ENCODE assay signal across 1 cellular context in the genomic region with DNA sequence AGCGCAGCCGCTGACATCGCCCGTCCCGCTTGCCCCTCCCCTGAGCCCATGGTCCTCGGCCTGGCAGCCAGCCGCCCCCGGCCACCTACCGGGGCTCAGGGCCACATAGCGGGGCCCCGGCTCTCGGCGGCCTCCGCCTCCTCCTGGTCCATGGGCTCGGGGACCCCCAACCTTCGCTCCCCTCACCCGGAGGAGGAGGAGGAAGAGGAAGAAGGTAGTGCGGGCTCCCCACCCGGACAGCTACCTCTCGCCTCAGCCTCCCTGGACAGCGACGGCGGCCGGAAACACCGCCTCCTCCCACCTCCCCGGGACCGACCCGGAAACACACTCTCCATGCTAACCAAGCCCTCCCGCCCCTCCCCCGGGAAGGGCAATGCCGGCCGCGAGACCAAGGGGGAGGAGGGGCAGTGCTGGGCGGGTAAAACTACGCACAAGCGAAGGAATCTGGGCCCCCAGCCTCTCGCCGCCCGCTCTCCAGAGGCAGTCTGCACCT.
A peak's percentile ranks its signal among the peaks of the same experiment; 100 is the strongest.
TF ChIP-seq lines count a peak whose summit lies in the region.

Gene KIAA0319L, minus strand, starts transcription at position 286 of the 493 bp plus-strand sequence. CDS start 2,912 bp downstream, outside the sequence.

TF ChIP-seq in HepG2, 621 proteins besides CTCF, POLR2A, EP300 and RAD21 (continued from another document and continues in another):
- TF ChIP-seq HDAC2 (CRISPR knock-in tag; IDR thresholded peaks at IDR 0.05) (0 out of 2 replicates have a peak, but pooled peaks have one; percentile 44), DMAP1 (CRISPR knock-in tag; IDR thresholded peaks at IDR 0.05) (peak; percentile 80; the same call in 1 of the 2 replicates), KLF11 (CRISPR knock-in tag; IDR thresholded peaks at IDR 0.05) (no peak), SALL1 (CRISPR knock-in tag; IDR thresholded peaks at IDR 0.05) (no peak), ZNF317 (CRISPR knock-in tag; IDR thresholded peaks at IDR 0.05) (peak; percentile 39), ZNF615 (CRISPR knock-in tag; IDR thresholded peaks at IDR 0.05; ENCODE audit: borderline replicate concordance) (0 out of 2 replicates have a peak, but pooled peaks have one; percentile 93), ZNF737 (CRISPR knock-in tag; IDR thresholded peaks at IDR 0.05; ENCODE audit: borderline replicate concordance) (no peak), ZBTB38 (CRISPR knock-in tag; IDR thresholded peaks at IDR 0.05) (no peak), HOXD1 (CRISPR knock-in tag; IDR thresholded peaks at IDR 0.05) (peak; percentile 56; the same call in 1 of the 2 replicates), ZNF232 (CRISPR knock-in tag; IDR thresholded peaks at IDR 0.05; ENCODE audit: borderline replicate concordance) (0 out of 2 replicates have a peak, but pooled peaks have one; percentile 16), PAWR (CRISPR knock-in tag; IDR thresholded peaks at IDR 0.05; ENCODE audit: borderline replicate concordance) (no peak), DPF2 (CRISPR knock-in tag; IDR thresholded peaks at IDR 0.05; ENCODE audit: borderline replicate concordance, low read depth) (no peak), DDIT3 (CRISPR knock-in tag; IDR thresholded peaks at IDR 0.05) (no peak), EED (CRISPR knock-in tag; IDR thresholded peaks at IDR 0.05) (0 out of 2 replicates have a peak, but pooled peaks have one; percentile 4), TP53 (CRISPR knock-in tag; conservative IDR thresholded peaks at IDR 0.05) (no peak), SNRNP70 (IDR thresholded peaks at IDR 0.05; ENCODE audit: low read depth, low read length) (no peak), ZNF550 (CRISPR knock-in tag; IDR thresholded peaks at IDR 0.05; ENCODE audit: borderline replicate concordance) (no peak), ZMYM2 (CRISPR knock-in tag; IDR thresholded peaks at IDR 0.05) (no peak), KAT2B (IDR thresholded peaks at IDR 0.05; ENCODE audit: borderline replicate concordance, low read depth, low read length) (no peak), HIC2 (CRISPR knock-in tag; IDR thresholded peaks at IDR 0.05; ENCODE audit: low read depth) (no peak), ZNF446 (CRISPR knock-in tag; IDR thresholded peaks at IDR 0.05) (no peak), KDM4B (CRISPR knock-in tag; IDR thresholded peaks at IDR 0.05) (no peak), ZSCAN21 (CRISPR knock-in tag; IDR thresholded peaks at IDR 0.05; ENCODE audit: borderline replicate concordance) (0 out of 2 replicates have a peak, but pooled peaks have one; percentile 18), SOX5 (CRISPR knock-in tag; IDR thresholded peaks at IDR 0.05; ENCODE audit: borderline replicate concordance) (no peak), HNRNPUL1 (IDR thresholded peaks at IDR 0.05; ENCODE audit: low read depth, low read length) (0 out of 2 replicates have a peak, but pooled peaks have one; percentile 5), ZBTB33 (CRISPR knock-in tag; IDR thresholded peaks at IDR 0.05) (no peak), NBN (conservative IDR thresholded peaks at IDR 0.05) (no peak)
- TF ChIP-seq, protein P1, sequence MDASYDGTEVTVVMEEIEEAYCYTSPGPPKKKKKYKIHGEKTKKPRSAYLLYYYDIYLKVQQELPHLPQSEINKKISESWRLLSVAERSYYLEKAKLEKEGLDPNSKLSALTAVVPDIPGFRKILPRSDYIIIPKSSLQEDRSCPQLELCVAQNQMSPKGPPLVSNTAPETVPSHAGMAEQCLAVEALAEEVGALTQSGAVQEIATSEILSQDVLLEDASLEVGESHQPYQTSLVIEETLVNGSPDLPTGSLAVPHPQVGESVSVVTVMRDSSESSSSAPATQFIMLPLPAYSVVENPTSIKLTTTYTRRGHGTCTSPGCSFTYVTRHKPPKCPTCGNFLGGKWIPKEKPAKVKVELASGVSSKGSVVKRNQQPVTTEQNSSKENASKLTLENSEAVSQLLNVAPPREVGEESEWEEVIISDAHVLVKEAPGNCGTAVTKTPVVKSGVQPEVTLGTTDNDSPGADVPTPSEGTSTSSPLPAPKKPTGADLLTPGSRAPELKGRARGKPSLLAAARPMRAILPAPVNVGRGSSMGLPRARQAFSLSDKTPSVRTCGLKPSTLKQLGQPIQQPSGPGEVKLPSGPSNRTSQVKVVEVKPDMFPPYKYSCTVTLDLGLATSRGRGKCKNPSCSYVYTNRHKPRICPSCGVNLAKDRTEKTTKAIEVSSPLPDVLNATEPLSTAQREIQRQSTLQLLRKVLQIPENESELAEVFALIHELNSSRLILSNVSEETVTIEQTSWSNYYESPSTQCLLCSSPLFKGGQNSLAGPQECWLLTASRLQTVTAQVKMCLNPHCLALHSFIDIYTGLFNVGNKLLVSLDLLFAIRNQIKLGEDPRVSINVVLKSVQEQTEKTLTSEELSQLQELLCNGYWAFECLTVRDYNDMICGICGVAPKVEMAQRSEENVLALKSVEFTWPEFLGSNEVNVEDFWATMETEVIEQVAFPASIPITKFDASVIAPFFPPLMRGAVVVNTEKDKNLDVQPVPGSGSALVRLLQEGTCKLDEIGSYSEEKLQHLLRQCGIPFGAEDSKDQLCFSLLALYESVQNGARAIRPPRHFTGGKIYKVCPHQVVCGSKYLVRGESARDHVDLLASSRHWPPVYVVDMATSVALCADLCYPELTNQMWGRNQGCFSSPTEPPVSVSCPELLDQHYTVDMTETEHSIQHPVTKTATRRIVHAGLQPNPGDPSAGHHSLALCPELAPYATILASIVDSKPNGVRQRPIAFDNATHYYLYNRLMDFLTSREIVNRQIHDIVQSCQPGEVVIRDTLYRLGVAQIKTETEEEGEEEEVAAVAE (CRISPR knock-in tag; IDR thresholded peaks at IDR 0.05; ENCODE audit: borderline replicate concordance) = no peak
- TF ChIP-seq, protein P2, sequence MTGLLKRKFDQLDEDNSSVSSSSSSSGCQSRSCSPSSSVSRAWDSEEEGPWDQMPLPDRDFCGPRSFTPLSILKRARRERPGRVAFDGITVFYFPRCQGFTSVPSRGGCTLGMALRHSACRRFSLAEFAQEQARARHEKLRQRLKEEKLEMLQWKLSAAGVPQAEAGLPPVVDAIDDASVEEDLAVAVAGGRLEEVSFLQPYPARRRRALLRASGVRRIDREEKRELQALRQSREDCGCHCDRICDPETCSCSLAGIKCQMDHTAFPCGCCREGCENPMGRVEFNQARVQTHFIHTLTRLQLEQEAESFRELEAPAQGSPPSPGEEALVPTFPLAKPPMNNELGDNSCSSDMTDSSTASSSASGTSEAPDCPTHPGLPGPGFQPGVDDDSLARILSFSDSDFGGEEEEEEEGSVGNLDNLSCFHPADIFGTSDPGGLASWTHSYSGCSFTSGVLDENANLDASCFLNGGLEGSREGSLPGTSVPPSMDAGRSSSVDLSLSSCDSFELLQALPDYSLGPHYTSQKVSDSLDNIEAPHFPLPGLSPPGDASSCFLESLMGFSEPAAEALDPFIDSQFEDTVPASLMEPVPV (CRISPR knock-in tag; IDR thresholded peaks at IDR 0.05) = 0 out of 2 replicates have a peak, but pooled peaks have one; percentile 13
- TF ChIP-seq, protein P3, sequence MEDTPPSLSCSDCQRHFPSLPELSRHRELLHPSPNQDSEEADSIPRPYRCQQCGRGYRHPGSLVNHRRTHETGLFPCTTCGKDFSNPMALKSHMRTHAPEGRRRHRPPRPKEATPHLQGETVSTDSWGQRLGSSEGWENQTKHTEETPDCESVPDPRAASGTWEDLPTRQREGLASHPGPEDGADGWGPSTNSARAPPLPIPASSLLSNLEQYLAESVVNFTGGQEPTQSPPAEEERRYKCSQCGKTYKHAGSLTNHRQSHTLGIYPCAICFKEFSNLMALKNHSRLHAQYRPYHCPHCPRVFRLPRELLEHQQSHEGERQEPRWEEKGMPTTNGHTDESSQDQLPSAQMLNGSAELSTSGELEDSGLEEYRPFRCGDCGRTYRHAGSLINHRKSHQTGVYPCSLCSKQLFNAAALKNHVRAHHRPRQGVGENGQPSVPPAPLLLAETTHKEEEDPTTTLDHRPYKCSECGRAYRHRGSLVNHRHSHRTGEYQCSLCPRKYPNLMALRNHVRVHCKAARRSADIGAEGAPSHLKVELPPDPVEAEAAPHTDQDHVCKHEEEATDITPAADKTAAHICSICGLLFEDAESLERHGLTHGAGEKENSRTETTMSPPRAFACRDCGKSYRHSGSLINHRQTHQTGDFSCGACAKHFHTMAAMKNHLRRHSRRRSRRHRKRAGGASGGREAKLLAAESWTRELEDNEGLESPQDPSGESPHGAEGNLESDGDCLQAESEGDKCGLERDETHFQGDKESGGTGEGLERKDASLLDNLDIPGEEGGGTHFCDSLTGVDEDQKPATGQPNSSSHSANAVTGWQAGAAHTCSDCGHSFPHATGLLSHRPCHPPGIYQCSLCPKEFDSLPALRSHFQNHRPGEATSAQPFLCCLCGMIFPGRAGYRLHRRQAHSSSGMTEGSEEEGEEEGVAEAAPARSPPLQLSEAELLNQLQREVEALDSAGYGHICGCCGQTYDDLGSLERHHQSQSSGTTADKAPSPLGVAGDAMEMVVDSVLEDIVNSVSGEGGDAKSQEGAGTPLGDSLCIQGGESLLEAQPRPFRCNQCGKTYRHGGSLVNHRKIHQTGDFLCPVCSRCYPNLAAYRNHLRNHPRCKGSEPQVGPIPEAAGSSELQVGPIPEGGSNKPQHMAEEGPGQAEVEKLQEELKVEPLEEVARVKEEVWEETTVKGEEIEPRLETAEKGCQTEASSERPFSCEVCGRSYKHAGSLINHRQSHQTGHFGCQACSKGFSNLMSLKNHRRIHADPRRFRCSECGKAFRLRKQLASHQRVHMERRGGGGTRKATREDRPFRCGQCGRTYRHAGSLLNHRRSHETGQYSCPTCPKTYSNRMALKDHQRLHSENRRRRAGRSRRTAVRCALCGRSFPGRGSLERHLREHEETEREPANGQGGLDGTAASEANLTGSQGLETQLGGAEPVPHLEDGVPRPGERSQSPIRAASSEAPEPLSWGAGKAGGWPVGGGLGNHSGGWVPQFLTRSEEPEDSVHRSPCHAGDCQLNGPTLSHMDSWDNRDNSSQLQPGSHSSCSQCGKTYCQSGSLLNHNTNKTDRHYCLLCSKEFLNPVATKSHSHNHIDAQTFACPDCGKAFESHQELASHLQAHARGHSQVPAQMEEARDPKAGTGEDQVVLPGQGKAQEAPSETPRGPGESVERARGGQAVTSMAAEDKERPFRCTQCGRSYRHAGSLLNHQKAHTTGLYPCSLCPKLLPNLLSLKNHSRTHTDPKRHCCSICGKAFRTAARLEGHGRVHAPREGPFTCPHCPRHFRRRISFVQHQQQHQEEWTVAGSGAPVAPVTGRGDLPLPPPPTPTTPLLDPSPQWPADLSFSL (CRISPR knock-in tag; IDR thresholded peaks at IDR 0.05) = no peak
- TF ChIP-seq, protein P4, sequence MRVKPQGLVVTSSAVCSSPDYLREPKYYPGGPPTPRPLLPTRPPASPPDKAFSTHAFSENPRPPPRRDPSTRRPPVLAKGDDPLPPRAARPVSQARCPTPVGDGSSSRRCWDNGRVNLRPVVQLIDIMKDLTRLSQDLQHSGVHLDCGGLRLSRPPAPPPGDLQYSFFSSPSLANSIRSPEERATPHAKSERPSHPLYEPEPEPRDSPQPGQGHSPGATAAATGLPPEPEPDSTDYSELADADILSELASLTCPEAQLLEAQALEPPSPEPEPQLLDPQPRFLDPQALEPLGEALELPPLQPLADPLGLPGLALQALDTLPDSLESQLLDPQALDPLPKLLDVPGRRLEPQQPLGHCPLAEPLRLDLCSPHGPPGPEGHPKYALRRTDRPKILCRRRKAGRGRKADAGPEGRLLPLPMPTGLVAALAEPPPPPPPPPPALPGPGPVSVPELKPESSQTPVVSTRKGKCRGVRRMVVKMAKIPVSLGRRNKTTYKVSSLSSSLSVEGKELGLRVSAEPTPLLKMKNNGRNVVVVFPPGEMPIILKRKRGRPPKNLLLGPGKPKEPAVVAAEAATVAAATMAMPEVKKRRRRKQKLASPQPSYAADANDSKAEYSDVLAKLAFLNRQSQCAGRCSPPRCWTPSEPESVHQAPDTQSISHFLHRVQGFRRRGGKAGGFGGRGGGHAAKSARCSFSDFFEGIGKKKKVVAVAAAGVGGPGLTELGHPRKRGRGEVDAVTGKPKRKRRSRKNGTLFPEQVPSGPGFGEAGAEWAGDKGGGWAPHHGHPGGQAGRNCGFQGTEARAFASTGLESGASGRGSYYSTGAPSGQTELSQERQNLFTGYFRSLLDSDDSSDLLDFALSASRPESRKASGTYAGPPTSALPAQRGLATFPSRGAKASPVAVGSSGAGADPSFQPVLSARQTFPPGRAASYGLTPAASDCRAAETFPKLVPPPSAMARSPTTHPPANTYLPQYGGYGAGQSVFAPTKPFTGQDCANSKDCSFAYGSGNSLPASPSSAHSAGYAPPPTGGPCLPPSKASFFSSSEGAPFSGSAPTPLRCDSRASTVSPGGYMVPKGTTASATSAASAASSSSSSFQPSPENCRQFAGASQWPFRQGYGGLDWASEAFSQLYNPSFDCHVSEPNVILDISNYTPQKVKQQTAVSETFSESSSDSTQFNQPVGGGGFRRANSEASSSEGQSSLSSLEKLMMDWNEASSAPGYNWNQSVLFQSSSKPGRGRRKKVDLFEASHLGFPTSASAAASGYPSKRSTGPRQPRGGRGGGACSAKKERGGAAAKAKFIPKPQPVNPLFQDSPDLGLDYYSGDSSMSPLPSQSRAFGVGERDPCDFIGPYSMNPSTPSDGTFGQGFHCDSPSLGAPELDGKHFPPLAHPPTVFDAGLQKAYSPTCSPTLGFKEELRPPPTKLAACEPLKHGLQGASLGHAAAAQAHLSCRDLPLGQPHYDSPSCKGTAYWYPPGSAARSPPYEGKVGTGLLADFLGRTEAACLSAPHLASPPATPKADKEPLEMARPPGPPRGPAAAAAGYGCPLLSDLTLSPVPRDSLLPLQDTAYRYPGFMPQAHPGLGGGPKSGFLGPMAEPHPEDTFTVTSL (CRISPR knock-in tag; IDR thresholded peaks at IDR 0.05; ENCODE audit: borderline replicate concordance) = no peak
